ENCODE assay signal across 1 cellular context in genomic region chr16:29777576-29778360, GRCh38.
TF ChIP-seq lines count a peak whose summit lies in the region.

Gene ZG16, plus strand, starts transcription at chr16:29778256. Its CDS starts 1,011 bp downstream, at chr16:29779267.

TF ChIP-seq in SK-N-SH, 30 proteins besides CTCF, POLR2A, EP300 and RAD21 (continued from another document):
- TF ChIP-seq, protein P1, sequence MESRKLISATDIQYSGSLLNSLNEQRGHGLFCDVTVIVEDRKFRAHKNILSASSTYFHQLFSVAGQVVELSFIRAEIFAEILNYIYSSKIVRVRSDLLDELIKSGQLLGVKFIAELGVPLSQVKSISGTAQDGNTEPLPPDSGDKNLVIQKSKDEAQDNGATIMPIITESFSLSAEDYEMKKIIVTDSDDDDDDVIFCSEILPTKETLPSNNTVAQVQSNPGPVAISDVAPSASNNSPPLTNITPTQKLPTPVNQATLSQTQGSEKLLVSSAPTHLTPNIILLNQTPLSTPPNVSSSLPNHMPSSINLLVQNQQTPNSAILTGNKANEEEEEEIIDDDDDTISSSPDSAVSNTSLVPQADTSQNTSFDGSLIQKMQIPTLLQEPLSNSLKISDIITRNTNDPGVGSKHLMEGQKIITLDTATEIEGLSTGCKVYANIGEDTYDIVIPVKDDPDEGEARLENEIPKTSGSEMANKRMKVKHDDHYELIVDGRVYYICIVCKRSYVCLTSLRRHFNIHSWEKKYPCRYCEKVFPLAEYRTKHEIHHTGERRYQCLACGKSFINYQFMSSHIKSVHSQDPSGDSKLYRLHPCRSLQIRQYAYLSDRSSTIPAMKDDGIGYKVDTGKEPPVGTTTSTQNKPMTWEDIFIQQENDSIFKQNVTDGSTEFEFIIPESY (IDR thresholded peaks at IDR 0.05; ENCODE audit: borderline replicate concordance, low read depth) = no peak
- TF ChIP-seq GABPA (IDR thresholded peaks at IDR 0.05; ENCODE audit: low read depth) = no peak
- no peak for TF ChIP-seq ELF1 (IDR thresholded peaks at IDR 0.05)
- TF ChIP-seq PBX3 (IDR thresholded peaks at IDR 0.05) = no peak
- TF ChIP-seq YY1 (IDR thresholded peaks at IDR 0.05; ENCODE audit: low read depth) = no peak
- TF ChIP-seq EZH2phosphoT487 (IDR thresholded peaks at IDR 0.05; ENCODE audit: borderline replicate concordance, low read depth) = no peak
- TF ChIP-seq POLR2AphosphoS5 (IDR thresholded peaks at IDR 0.05; ENCODE audit: low read depth, low read length) = no peak
- no peak for TF ChIP-seq FOSL2 (IDR thresholded peaks at IDR 0.05; ENCODE audit: borderline replicate concordance, low read depth)
- no peak for TF ChIP-seq MXI1 (IDR thresholded peaks at IDR 0.05; ENCODE audit: low read depth, low read length)
- TF ChIP-seq CHD2 (IDR thresholded peaks at IDR 0.05; ENCODE audit: low read length, partially characterized antibody) = no peak
- TF ChIP-seq TCF12 (IDR thresholded peaks at IDR 0.05) = no peak
- no peak for TF ChIP-seq REST (IDR thresholded peaks at IDR 0.05; ENCODE audit: low read depth, low read length)
- no peak for TF ChIP-seq FOXM1 (IDR thresholded peaks at IDR 0.05; ENCODE audit: low read depth)
- no peak for TF ChIP-seq MAX (IDR thresholded peaks at IDR 0.05; ENCODE audit: low read depth)
- no peak for TF ChIP-seq MEF2A (IDR thresholded peaks at IDR 0.05; ENCODE audit: borderline replicate concordance, low read depth)
- TF ChIP-seq USF1 (IDR thresholded peaks at IDR 0.05; ENCODE audit: borderline replicate concordance, low read depth) = no peak
- TF ChIP-seq TEAD4 (IDR thresholded peaks at IDR 0.05; ENCODE audit: borderline replicate concordance, insufficient read depth) = no peak
